In genomic region chr1:52615489-52616042, GRCh38 we compare ENCODE assay signal across 25 cellular contexts. TPM values are rescaled to one million over a fixed set of nuclear protein-coding genes. Genes with fewer than 3 reads are reported as not detected.
"Had no signal": no experiment of that assay in that cellular context is flagged by ENCODE, and none has a peak within 500 bp of the region (broad histone marks: within the 10 kb centered on the region; RNA-seq: fewer than 3 reads in every experiment).

No MANE protein-coding gene starts in this region.

- FAIRE-seq: endometrium, keratinocyte had no signal

- H3K27ac Mint-ChIP-seq: activated CD4-positive, alpha-beta memory T cell treated with anti-CD3 and anti-CD28 coated beads, Interleukin-2, amount 10 ng/mL, durations not matched to agents 7 days and 5 days; stimulated activated naive B cell treated with anti-CD40 and anti-IgM and Interleukin-4, amounts not matched to agents 10 μg/mL and 1 μg/mL and 100 μg/mL, for 72 hours; WTC11 had no signal

- H3K27me3 ChIP-seq: cardiac muscle cell, heart right ventricle, neutrophil, ovary, testis, vagina had no signal

- H3K36me3 ChIP-seq: cardiac muscle cell, lower lobe of right lung, neutrophil, ovary, prostate gland, vagina had no signal

- H3K9me3 ChIP-seq: lower lobe of right lung, neutrophil, ovary, prostate gland, testis, vagina had no signal

- H3K9me3 Mint-ChIP-seq: stimulated activated naive B cell treated with anti-CD40 and anti-IgM and Interleukin-4, amounts not matched to agents 10 μg/mL and 1 μg/mL and 100 μg/mL, for 72 hours had no signal

- ATAC-seq: heart right ventricle; lower lobe of right lung; stimulated activated naive B cell treated with anti-CD40 and anti-IgM and Interleukin-4, amounts not matched to agents 10 μg/mL and 1 μg/mL and 100 μg/mL, for 72 hours; WTC11 had no signal

- H3K4me3 Mint-ChIP-seq: activated CD4-positive, alpha-beta memory T cell treated with anti-CD3 and anti-CD28 coated beads, Interleukin-2, amount 10 ng/mL, durations not matched to agents 7 days and 5 days; naive B cell; stimulated activated naive B cell treated with anti-CD40 and anti-IgM and Interleukin-4, amounts not matched to agents 10 μg/mL and 1 μg/mL and 100 μg/mL, for 72 hours; WTC11 had no signal

- DNase-seq: activated CD4-positive, alpha-beta memory T cell treated with anti-CD3 and anti-CD28 coated beads, Interleukin-2, amount 10 ng/mL, durations not matched to agents 7 days and 5 days; activated T-cell treated with anti-CD3 and anti-CD28 coated beads, Interleukin-2, amount 50 U/mL, for 1 hour; cortex of kidney; erythroblast; foreskin fibroblast; heart right ventricle; lower lobe of right lung; naive B cell; ovary; stimulated activated CD4-positive, alpha-beta T cell treated with anti-CD3 and anti-CD28 coated beads, Interleukin-2, amount 100 ng/mL, for 48 hours; stimulated activated CD8-positive, alpha-beta memory T cell treated with anti-CD3 and anti-CD28 coated beads, Interleukin-4, amount 100 ng/mL, for 48 hours; stimulated activated naive B cell treated with anti-CD40 and anti-IgM and Interleukin-4, amounts not matched to agents 10 μg/mL and 1 μg/mL and 100 μg/mL, for 72 hours; T1000; testis; trophoblast cell had no signal

- H3K4me1 ChIP-seq: heart right ventricle, lower lobe of right lung, prostate gland, testis, vagina had no signal

- H3K27ac ChIP-seq: cardiac muscle cell, heart right ventricle, lower lobe of right lung, neutrophil, ovary, prostate gland, testis, vagina had no signal

- H3K27me3 Mint-ChIP-seq: activated CD4-positive, alpha-beta memory T cell treated with anti-CD3 and anti-CD28 coated beads, Interleukin-2, amount 10 ng/mL, durations not matched to agents 7 days and 5 days; naive B cell; stimulated activated naive B cell treated with anti-CD40 and anti-IgM and Interleukin-4, amounts not matched to agents 10 μg/mL and 1 μg/mL and 100 μg/mL, for 72 hours had no signal

- H3K4me3 ChIP-seq: cardiac muscle cell, heart right ventricle, lower lobe of right lung, ovary, prostate gland, testis, vagina had no signal

RNA-seq across cellular contexts. Expression of gene SHISAL2A, which starts 17.4 kb away (rescaled TPM):
- total RNA-seq: cardiac muscle cell, cerebellum, fibroblast of lung, mesenteric fat pad had no signal
- polyA plus RNA-seq: cardiac muscle cell, fibroblast of lung, ovary had no signal
